ENCODE assay signal across 8 cellular contexts in the genomic region with DNA sequence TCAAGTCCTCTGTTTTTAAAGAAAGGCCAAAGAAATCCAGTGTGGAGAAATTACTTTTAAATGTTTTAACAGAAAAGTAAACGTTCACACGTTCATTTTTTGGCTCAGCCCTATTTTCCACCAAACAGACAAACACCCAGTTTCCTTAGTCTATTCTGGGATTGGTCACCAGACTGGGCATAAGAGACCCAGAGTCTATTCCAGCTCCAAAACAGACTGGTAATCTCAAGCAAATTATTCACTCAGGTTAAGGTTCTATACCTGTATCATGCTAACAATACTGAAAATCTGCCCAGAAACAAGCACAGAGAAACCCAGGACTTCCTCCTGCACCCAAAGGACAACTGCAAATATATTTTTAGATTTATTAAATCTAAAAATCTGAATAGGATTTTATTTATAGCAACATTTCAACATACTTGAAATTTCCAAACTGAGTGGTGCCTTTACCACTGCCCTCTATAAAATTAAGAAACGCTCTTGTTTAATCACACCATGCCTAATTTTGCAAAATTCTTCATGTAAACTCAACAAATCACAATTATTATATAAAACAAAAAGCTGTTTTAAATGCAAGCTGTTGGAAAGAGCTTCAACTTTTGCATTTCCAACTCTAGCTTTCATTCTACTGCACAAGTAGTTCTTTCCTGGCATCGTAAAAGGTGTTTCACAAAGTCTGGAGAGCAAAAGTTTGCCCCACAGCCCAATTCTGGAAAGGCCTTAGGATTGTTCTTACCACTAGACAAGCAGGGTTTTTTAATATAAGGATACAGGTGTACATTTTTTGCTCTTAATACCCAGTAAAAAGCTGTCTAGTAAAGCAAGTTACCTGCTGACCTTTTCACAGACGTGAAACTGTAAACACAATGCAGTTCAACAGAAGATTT. TPM values are rescaled to one million over a fixed set of nuclear protein-coding genes. Genes with fewer than 3 reads are reported as not detected.
DNase-seq lines count a peak whose midpoint lies in the region; ATAC-seq and TF ChIP-seq lines count a peak whose summit lies in the region.

No MANE protein-coding gene starts in this region.

- H4K8ac ChIP-seq in IMR-90 (ENCODE audit: low read depth in 2 of 2, low read length in 2 of 2): peak overlapping the region; percentile 48 to 85; a peak in 3 of 4 replicates
- no peak overlapping the region for H4K8ac ChIP-seq in neuronal stem cell (ENCODE audit: low read depth, low read length)

- H3K36me3 ChIP-seq in IMR-90 (ENCODE audit: control insufficient read depth, insufficient read depth, low read length): no peaks in the 10 kb centered on the region
- H3K36me3 ChIP-seq in effector memory CD4-positive, alpha-beta T cell (ENCODE audit: control insufficient read depth, insufficient read depth, low read length): no peaks in the 10 kb centered on the region
- H3K36me3 ChIP-seq in neuronal stem cell (replicated peaks in 1 of 2; ENCODE audit: control insufficient read depth in 2 of 2, insufficient read depth in 2 of 2, low read length in 2 of 2): peaks cover 0 to 5% of the 10 kb centered on the region in 2 donors

- no peak overlapping the region for H2BK12ac ChIP-seq in neuronal stem cell (ENCODE audit: low read length)

- no peak for TF ChIP-seq RAD21 in IMR-90 (IDR thresholded peaks at IDR 0.05; ENCODE audit: low read length)

- 0 out of 2 replicates have a peak overlapping the region, but pooled peaks have one; percentile 54 for H3K23ac ChIP-seq in IMR-90 (ENCODE audit: low read depth, low read length)
- no peak overlapping the region for H3K23ac ChIP-seq in neuronal stem cell (ENCODE audit: low read depth, low read length, poor library complexity)

- H3K9ac ChIP-seq in IMR-90 (ENCODE audit: low read depth, low read length) (peak overlapping the region; percentile 54), neuronal stem cell (ENCODE audit: low read depth, low read length, poor library complexity) (no peak overlapping the region)

- H3K14ac ChIP-seq in IMR-90 (replicated peaks; ENCODE audit: low read depth, low read length): peak overlapping the region; percentile 69
- no peak overlapping the region for H3K14ac ChIP-seq in neuronal stem cell (ENCODE audit: low read length)

- ATAC-seq in IMR-90 (ENCODE audit: low read depth) (no peak), GM19463 (IDR thresholded peaks at IDR 0.05; ENCODE audit: unreplicated experiment) (no peak), HG03095 (IDR thresholded peaks at IDR 0.05; ENCODE audit: unreplicated experiment) (no peak), GM18867 (IDR thresholded peaks at IDR 0.05; ENCODE audit: unreplicated experiment) (no peak)

- DNase-seq in GM03348 (ENCODE audit: low spot score) (peak; percentile 9), IMR-90 (no peak), neuronal stem cell (ENCODE audit: low spot score) (no peak), H4 (ENCODE audit: low spot score) (no peak)
- no peak for DNase-seq in effector memory CD4-positive, alpha-beta T cell

- peak overlapping the region; percentile 54 for H4K5ac ChIP-seq in IMR-90 (ENCODE audit: low read depth, low read length)

- no peak overlapping the region for H2BK20ac ChIP-seq in IMR-90 (ENCODE audit: low read depth, low read length)

- TF ChIP-seq CTCF in IMR-90 (conservative IDR thresholded peaks at IDR 0.05; ENCODE audit: low read depth, low read length): no peak

- CTCF ChIA-PET in IMR-90 (lab: Yijun Ruan, JAX): interaction anchor here (0.5 kb wide), 1 partner anchor 20 kb away, joined by 4 read pairs; no protein-coding TSS in a partner anchor

- H3K9me3 ChIP-seq in IMR-90 (ENCODE audit: control insufficient read depth, insufficient read depth, low read length) (no peaks in the 10 kb centered on the region), neuronal stem cell (replicated peaks in 1 of 2; ENCODE audit: control insufficient read depth in 2 of 2, insufficient read depth in 1 of 2, low read depth in 1 of 2, low read length in 2 of 2) (peaks cover 0 to 20% of the 10 kb centered on the region in 2 donors)
- H3K9me3 ChIP-seq in effector memory CD4-positive, alpha-beta T cell (ENCODE audit: control insufficient read depth, low read length): no peaks in the 10 kb centered on the region

- WGBS in IMR-90 (ENCODE audit: extremely low coverage in 2 of 2, insufficient read length in 1 of 2), 2 experiments: no CpG with 5 or more reads among the region's 5 CpGs
- WGBS in neuronal stem cell (ENCODE audit: extremely low coverage in 2 of 2, insufficient read length in 2 of 2, insufficient replicate concordance in 1 of 2), 2 donors: no CpG with 5 or more reads among the region's 5 CpGs

- H4K20me1 ChIP-seq in IMR-90 (ENCODE audit: insufficient read depth, low read length): peaks cover 71% of the 10 kb centered on the region

- dilution Hi-C loops in IMR-90 (cut with HindIII; ENCODE audit: low sequenced_read_pairs, unreplicated experiment): no loop called here

- H2BK15ac ChIP-seq in IMR-90 (ENCODE audit: low read depth, low read length) (no peak overlapping the region), neuronal stem cell (ENCODE audit: low read length) (no peak overlapping the region)

- H2AK5ac ChIP-seq in IMR-90 (ENCODE audit: low read depth, low read length) (no peak overlapping the region; the same call in none of the 2 replicates), neuronal stem cell (ENCODE audit: low read depth, low read length) (no peak overlapping the region)

- H4K91ac ChIP-seq in IMR-90 (ENCODE audit: insufficient read depth, low read depth, low read length) (no peak overlapping the region), neuronal stem cell (ENCODE audit: low read depth, low read length, poor library complexity) (no peak overlapping the region)

- no peak overlapping the region for H3K56ac ChIP-seq in IMR-90 (ENCODE audit: extremely low read depth, insufficient read depth, low read length)

- intact Hi-C loops in IMR-90 (cut with micrococcal nuclease): no loop called here

- TF ChIP-seq POLR2A in IMR-90 (IDR thresholded peaks at IDR 0.05; ENCODE audit: low read depth, low read length): no peak

- 0 out of 2 replicates have a peak, but pooled peaks cover 3% of the 10 kb centered on the region for H3K9me1 ChIP-seq in IMR-90 (ENCODE audit: insufficient read depth, low read length)

- H2AFZ ChIP-seq in IMR-90 (replicated peaks; ENCODE audit: low read length, poor library complexity) (no peak overlapping the region), neuronal stem cell (ENCODE audit: low read length) (peak overlapping the region; percentile 85)

- H3K4me3 ChIP-seq in IMR-90 (ENCODE audit: insufficient read depth, low read depth, low read length) (peak overlapping the region; percentile 54), neuronal stem cell (ENCODE audit: low read length in 2 of 2) (peak overlapping the region; percentile 47 to 77)
- peak overlapping the region; percentile 68 for H3K4me3 ChIP-seq in effector memory CD4-positive, alpha-beta T cell (ENCODE audit: insufficient read depth, low read depth, low read length, poor library complexity, severe bottlenecking)

- POLR2A ChIA-PET in IMR-90 (lab: Charles Lee; ENCODE audit: unreplicated experiment): interaction anchor here (0.6 kb wide), 1 partner anchor 8 kb away, joined by 4 read pairs; no protein-coding TSS in a partner anchor

- H3K27ac ChIP-seq in IMR-90 (ENCODE audit: insufficient read depth, low read length) (no peak overlapping the region; the same call in 1 of the 2 replicates), neuronal stem cell (replicated peaks; ENCODE audit: low read length) (no peak overlapping the region)
- peak overlapping the region; percentile 32 for H3K27ac ChIP-seq in effector memory CD4-positive, alpha-beta T cell (ENCODE audit: insufficient read depth, low read length, poor library complexity, severe bottlenecking)

- H3K18ac ChIP-seq in IMR-90 (ENCODE audit: low read depth, low read length): no peak overlapping the region
- no peak overlapping the region for H3K18ac ChIP-seq in neuronal stem cell (ENCODE audit: low read length)

- H3K4me2 ChIP-seq in IMR-90 (ENCODE audit: low read depth, low read length) (peak overlapping the region; percentile 83), neuronal stem cell (ENCODE audit: insufficient read depth, low read length, poor library complexity, severe bottlenecking) (peak overlapping the region; percentile 48)

- no peaks in the 10 kb centered on the region for H3K27me3 ChIP-seq in IMR-90 (ENCODE audit: control insufficient read depth, insufficient read depth, low read length)
- H3K27me3 ChIP-seq in effector memory CD4-positive, alpha-beta T cell (replicated peaks; ENCODE audit: control insufficient read depth, insufficient read depth, low read length, poor library complexity, severe bottlenecking): no peaks in the 10 kb centered on the region
- no peaks in the 10 kb centered on the region for H3K27me3 ChIP-seq in neuronal stem cell (ENCODE audit: control insufficient read depth in 3 of 3, insufficient read depth in 3 of 3, low read depth in 1 of 3, low read length in 3 of 3)

- H3K4me1 ChIP-seq in IMR-90 (ENCODE audit: control insufficient read depth, insufficient read depth, low read length): peaks cover 2% of the 10 kb centered on the region; the same call in 1 of the 2 replicates
- peaks cover 4% of the 10 kb centered on the region for H3K4me1 ChIP-seq in effector memory CD4-positive, alpha-beta T cell (ENCODE audit: control insufficient read depth, insufficient read depth, low read length, poor library complexity, severe bottlenecking)
- no peaks in the 10 kb centered on the region for H3K4me1 ChIP-seq in neuronal stem cell (ENCODE audit: control insufficient read depth in 2 of 2, insufficient read depth in 1 of 2, low read depth in 1 of 2, low read length in 2 of 2)

- H2BK5ac ChIP-seq in IMR-90 (ENCODE audit: low read depth, low read length, poor library complexity, severe bottlenecking) (no peak overlapping the region), neuronal stem cell (ENCODE audit: low read length) (no peak overlapping the region)

- in situ Hi-C loops in IMR-90 (cut with MboI; ENCODE audit: low sequenced_read_pairs): no loop called here

- BruUV-seq in IMR-90 (replicated peaks; lab: Mats Ljungman, UMichigan): no TSS peak

- no peak overlapping the region for H2BK120ac ChIP-seq in IMR-90 (ENCODE audit: low read depth, low read length)
- no peak overlapping the region for H2BK120ac ChIP-seq in neuronal stem cell (ENCODE audit: low read depth, low read length)

- no peak overlapping the region for H3K4ac ChIP-seq in IMR-90 (ENCODE audit: low read depth, low read length)
- H3K4ac ChIP-seq in neuronal stem cell (ENCODE audit: low read length): no peak overlapping the region

- peaks cover 15 to 70% of the 10 kb centered on the region in 2 experiments; a peak in 3 of 4 replicates for H3K79me1 ChIP-seq in IMR-90 (ENCODE audit: low read depth in 1 of 2, low read length in 2 of 2)
- peaks cover 2% of the 10 kb centered on the region for H3K79me1 ChIP-seq in neuronal stem cell (ENCODE audit: low read depth, low read length)

- H2AK9ac ChIP-seq in IMR-90 (replicated peaks; ENCODE audit: low read depth, low read length, poor library complexity): no peak overlapping the region

RNA-seq across cellular contexts. Expression of gene ZNF148, which starts 18.7 kb away (rescaled TPM):
- 57.8 and 65.2 TPM in 2 replicates for total RNA-seq in IMR-90 (2012; rRNA removed)
- 8.8 and 9.4 TPM in 2 replicates for polyA plus RNA-seq in IMR-90 (2012; rRNA removed)
- polyA plus RNA-seq in IMR-90 (2012; cell fraction: cytosol; rRNA removed): 2.6 and 2.7 TPM in 2 replicates
- polyA plus RNA-seq in IMR-90 (2012; cell fraction: nucleus; rRNA removed; ENCODE audit: low replicate concordance): 2.5 and 15.9 TPM in 2 replicates
- polyA plus RNA-seq in neuronal stem cell (2013, experiment 1 of 2): 17.2 TPM
- 18.2 TPM for polyA plus RNA-seq in neuronal stem cell (2013, experiment 2 of 2)
- total RNA-seq in H4 (2014; rRNA removed; shearing (Covaris generic)): 17.4 and 22.1 TPM in 2 replicates
